In genomic region chr1:114511048-114511785, GRCh38 we compare ENCODE assay signal across 8 cellular contexts. TPM values are rescaled to one million over a fixed set of nuclear protein-coding genes. Genes with fewer than 3 reads are reported as not detected.
DNase-seq lines count a peak whose midpoint lies in the region; ATAC-seq and TF ChIP-seq lines count a peak whose summit lies in the region.

TSS of gene TRIM33 (minus strand) at chr1:114511203. CDS start at chr1:114511076, 127 bp downstream.

- TF ChIP-seq EP300 in upper lobe of left lung (IDR thresholded peaks at IDR 0.05): peak in 1 of 4 donors; percentile 50

- peak within 1 kb of the TSS; percentile 72 to 96 (median 90) for H3K4me3 ChIP-seq in upper lobe of left lung

- no peaks in the 10 kb centered on the region for H3K36me3 ChIP-seq in upper lobe of left lung

- peaks cover 32 to 47% (median 39%) of the 10 kb centered on the region in 4 donors for H3K4me1 ChIP-seq in upper lobe of left lung

- H3K27me3 ChIP-seq in upper lobe of left lung: no peaks in the 10 kb centered on the region

- peak; percentile 94 for DNase-seq in GM13977 (ENCODE audit: low spot score)
- peak; percentile 41 for DNase-seq in NCI-H1436 treated with DMSO at 0.1 percent for 48 hours (lab: John Stamatoyannopoulos, UW)
- DNase-seq in amniotic epithelial cell (ENCODE audit: low read depth): peak; percentile 93
- peak; percentile 93 for DNase-seq in left cardiac atrium
- peak; percentile 98 for DNase-seq in posterior vena cava (ENCODE audit: low spot score)
- DNase-seq in upper lobe of left lung: peak; percentile 93 to 99

- in situ Hi-C loops in GM13977 (cut with MboI; ENCODE audit: low pct_unique_long_range_greater_than_20kb, low sequenced_read_pairs, unreplicated experiment): no loop called here

- no peak for TF ChIP-seq CTCF in GM13977 (IDR thresholded peaks at IDR 0.05; ENCODE audit: extremely low read depth, insufficient read depth, missing control alignments)
- TF ChIP-seq CTCF in upper lobe of left lung (IDR thresholded peaks at IDR 0.05): peak in 2 of 6 experiments; percentile 18 to 26

- peak; percentile 78 for ATAC-seq in HG02852 (IDR thresholded peaks at IDR 0.05; ENCODE audit: unreplicated experiment)
- ATAC-seq in left cardiac atrium: peak; percentile 94 to 95
- ATAC-seq in upper lobe of left lung (ENCODE audit: low FRiP score in 2 of 2): peak; percentile 97

- intact Hi-C loops in T-helper 1 cell treated with Interleukin-12 subunit alpha and Interleukin-12 subunit beta and Interleukin-4 antibody, amounts not matched to agents 30 ng/mL and 1 ng/mL, for 36 hours (cut with micrococcal nuclease): loop anchor here (1.0 to 5.0 kb wide), 17 partner anchors 44 to 1794 kb away; partner anchors contain the start of genes BCAS2, CSDE1, DENND2C and HIPK1
- intact Hi-C loops in left cardiac atrium (cut with DNase I) (no loop called here), posterior vena cava (cut with DNase I) (no loop called here)

- H3K27ac ChIP-seq in upper lobe of left lung: peak within 1 kb of the TSS; percentile 93 to 99 (median 97)

- WGBS in upper lobe of left lung, 2 donors: 0% methylated on average over 12 to 34 of the region's 87 CpGs

- H3K9me3 ChIP-seq in upper lobe of left lung: no peaks in the 10 kb centered on the region

- peak; percentile 81 to 92 (median 90) for TF ChIP-seq POLR2A in upper lobe of left lung (IDR thresholded peaks at IDR 0.05)

RNA-seq across cellular contexts. Expression of gene TRIM33, which starts in this region (rescaled TPM):
- 38.3 and 39.0 TPM in 2 replicates for total RNA-seq in T-helper 1 cell treated with Interleukin-12 subunit alpha and Interleukin-12 subunit beta and Interleukin-4 antibody, amounts not matched to agents 30 ng/mL and 1 ng/mL, for 36 hours
- total RNA-seq in left cardiac atrium (10 to 100 TPM; 15.3 to 16.7 TPM), posterior vena cava (10 to 100 TPM; 25.9 to 28.2 TPM), upper lobe of left lung (10 to 100 TPM; 27.9 to 92.2 (median 40.6) TPM)

Comparison
In these comparisons a context has a peak if more than half of its experiments do, and no peak if none do; other contexts are left out.
1. Peak in every context shown above with its lines: DNase-seq, ATAC-seq, H3K4me3 ChIP-seq and H3K27ac ChIP-seq.
2. DNase-seq: peak in every context shown above with its lines; median percentile 98 in posterior vena cava; 96 in upper lobe of left lung; 94 in GM13977; 93 in amniotic epithelial cell; 93 in left cardiac atrium; 41 in NCI-H1436 treated with DMSO at 0.1 percent for 48 hours.